ENCODE assay signal across 19 cellular contexts in genomic region chr1:112548540-112548939, GRCh38.
"Had no signal": no experiment of that assay in that cellular context is flagged by ENCODE, and none has a peak within 500 bp of the region (broad histone marks: within the 10 kb centered on the region; RNA-seq: fewer than 3 reads in every experiment).

No MANE protein-coding gene starts in this region.

- H3K9me3 ChIP-seq: adrenal gland, suprapubic skin had no signal

- H3K9me3 Mint-ChIP-seq: activated CD4-positive, alpha-beta memory T cell treated with anti-CD3 and anti-CD28 coated beads, Interleukin-2, amount 10 ng/mL, durations not matched to agents 7 days and 5 days; activated T-cell treated with anti-CD3 and anti-CD28 coated beads, Interleukin-2, amount 50 U/mL, for 24 hours; stimulated activated naive CD8-positive, alpha-beta T cell treated with anti-CD3 and anti-CD28 coated beads, Interleukin-15, Interleukin-2, amounts not matched to agents 100 ng/mL and 50 ng/mL, for 24 hours; type B pancreatic cell had no signal

- H3K36me3 ChIP-seq: adrenal gland had no signal

- H3K4me1 ChIP-seq: suprapubic skin had no signal

- DNase-seq: activated CD4-positive, alpha-beta memory T cell treated with anti-CD3 and anti-CD28 coated beads, Interleukin-2, amount 10 ng/mL, durations not matched to agents 7 days and 5 days; activated CD4-positive, alpha-beta T cell treated with anti-CD3 and anti-CD28 coated beads for 4 hours; activated effector memory CD4-positive, alpha-beta T cell treated with Interleukin-2 at 50 U/mL for 16 hours; activated naive CD4-positive, alpha-beta T cell treated with anti-CD3 and anti-CD28 coated beads, Interleukin-2, amount 50 U/mL, for 16 hours; activated T-cell treated with anti-CD3 and anti-CD28 coated beads, Interleukin-2, amount 50 U/mL, for 24 hours; adrenal gland; dorsolateral prefrontal cortex; glutamatergic neuron; kidney glomerular epithelial cell; mesendoderm; right cardiac atrium; small intestine; T-helper 9 cell; WERI-Rb-1 had no signal

- ATAC-seq: esophagus mucosa, right cardiac atrium had no signal

- H3K27ac Mint-ChIP-seq: activated CD4-positive, alpha-beta memory T cell treated with anti-CD3 and anti-CD28 coated beads, Interleukin-2, amount 10 ng/mL, durations not matched to agents 7 days and 5 days; activated T-cell treated with anti-CD3 and anti-CD28 coated beads, Interleukin-2, amount 50 U/mL, for 24 hours; progenitor cell of endocrine pancreas; stimulated activated naive CD8-positive, alpha-beta T cell treated with anti-CD3 and anti-CD28 coated beads, Interleukin-15, Interleukin-2, amounts not matched to agents 100 ng/mL and 50 ng/mL, for 24 hours; type B pancreatic cell had no signal

- H3K4me3 ChIP-seq: adrenal gland, dorsolateral prefrontal cortex, suprapubic skin had no signal

- H3K4me3 Mint-ChIP-seq: activated CD4-positive, alpha-beta memory T cell treated with anti-CD3 and anti-CD28 coated beads, Interleukin-2, amount 10 ng/mL, durations not matched to agents 7 days and 5 days; activated T-cell treated with anti-CD3 and anti-CD28 coated beads, Interleukin-2, amount 50 U/mL, for 24 hours; stimulated activated naive CD8-positive, alpha-beta T cell treated with anti-CD3 and anti-CD28 coated beads, Interleukin-15, Interleukin-2, amounts not matched to agents 100 ng/mL and 50 ng/mL, for 24 hours; type B pancreatic cell had no signal

- H3K27me3 Mint-ChIP-seq: activated CD4-positive, alpha-beta memory T cell treated with anti-CD3 and anti-CD28 coated beads, Interleukin-2, amount 10 ng/mL, durations not matched to agents 7 days and 5 days; activated T-cell treated with anti-CD3 and anti-CD28 coated beads, Interleukin-2, amount 50 U/mL, for 24 hours; progenitor cell of endocrine pancreas; stimulated activated naive CD8-positive, alpha-beta T cell treated with anti-CD3 and anti-CD28 coated beads, Interleukin-15, Interleukin-2, amounts not matched to agents 100 ng/mL and 50 ng/mL, for 24 hours; type B pancreatic cell had no signal

- H3K27me3 ChIP-seq: adrenal gland, dorsolateral prefrontal cortex, suprapubic skin had no signal

- H3K27ac ChIP-seq: adrenal gland, dorsolateral prefrontal cortex, suprapubic skin, WERI-Rb-1 had no signal
